20 cellular contexts compared by ENCODE assay signal in the genomic region with DNA sequence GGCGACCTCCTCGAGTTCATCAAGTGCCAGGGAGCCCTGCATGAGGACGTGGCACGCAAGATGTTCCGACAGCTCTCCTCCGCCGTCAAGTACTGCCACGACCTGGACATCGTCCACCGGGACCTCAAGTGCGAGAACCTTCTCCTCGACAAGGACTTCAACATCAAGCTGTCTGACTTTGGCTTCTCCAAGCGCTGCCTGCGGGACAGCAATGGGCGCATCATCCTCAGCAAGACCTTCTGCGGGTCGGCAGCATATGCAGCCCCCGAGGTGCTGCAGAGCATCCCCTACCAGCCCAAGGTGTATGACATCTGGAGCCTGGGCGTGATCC. TPM values are rescaled to one million over a fixed set of nuclear protein-coding genes. Genes with fewer than 3 reads are reported as not detected.
DNase-seq lines count a peak whose midpoint lies in the region; ATAC-seq, FAIRE-seq and TF ChIP-seq lines count a peak whose summit lies in the region.
"Had no signal": no experiment of that assay in that cellular context is flagged by ENCODE, and none has a peak within 500 bp of the region (broad histone marks: within the 10 kb centered on the region; RNA-seq: fewer than 3 reads in every experiment).

No MANE protein-coding gene starts in this region.

- TF ChIP-seq CTCF in bronchial epithelial cell (IDR thresholded peaks at IDR 0.05; ENCODE audit: insufficient read depth, low read length, severe bottlenecking) (no peak), nephron progenitor cell (IDR thresholded peaks at IDR 0.05) (no peak), foreskin fibroblast (IDR thresholded peaks at IDR 0.05; ENCODE audit: low read depth, low read length) (no peak)

- H3K4me3 ChIP-seq in bronchial epithelial cell (ENCODE audit: low read depth, low read length) (no peak overlapping the region), foreskin fibroblast (ENCODE audit: low read depth in 1 of 2, low read length in 2 of 2) (no peak overlapping the region)
- H3K4me3 ChIP-seq: BLaER1 had no signal

- H3K4me1 Mint-ChIP-seq in activated naive CD4-positive, alpha-beta T cell treated with anti-CD3 and anti-CD28 coated beads, Interleukin-2, amount 10 ng/mL, durations not matched to agents 7 days and 5 days = no peaks in the 10 kb centered on the region
- no peaks in the 10 kb centered on the region for H3K4me1 Mint-ChIP-seq in nephron progenitor cell
- H3K4me1 Mint-ChIP-seq: B cell; CD4-positive, CD25-positive, alpha-beta regulatory T cell had no signal

- H3K9me3 Mint-ChIP-seq in activated naive CD4-positive, alpha-beta T cell treated with anti-CD3 and anti-CD28 coated beads, Interleukin-2, amount 10 ng/mL, durations not matched to agents 7 days and 5 days = no peaks in the 10 kb centered on the region
- H3K9me3 Mint-ChIP-seq in activated naive CD4-positive, alpha-beta T cell treated with anti-CD3 and anti-CD28 coated beads, Interleukin-2, amount 50 U/mL, for 72 hours = no peaks in the 10 kb centered on the region
- H3K9me3 Mint-ChIP-seq in nephron progenitor cell = no peaks in the 10 kb centered on the region
- H3K9me3 Mint-ChIP-seq: CD4-positive, CD25-positive, alpha-beta regulatory T cell; CD8-positive, alpha-beta T cell had no signal

- H3K36me3 ChIP-seq in bronchial epithelial cell (ENCODE audit: control insufficient read depth, insufficient read depth, low read length) = peaks cover 14% of the 10 kb centered on the region

- peak overlapping the region; percentile 52 for H3K27ac Mint-ChIP-seq in activated naive CD4-positive, alpha-beta T cell treated with anti-CD3 and anti-CD28 coated beads, Interleukin-2, amount 10 ng/mL, durations not matched to agents 7 days and 5 days
- H3K27ac Mint-ChIP-seq in activated naive CD4-positive, alpha-beta T cell treated with anti-CD3 and anti-CD28 coated beads, Interleukin-2, amount 50 U/mL, for 72 hours = peak overlapping the region in 1 of 2 donors; percentile 47
- peak overlapping the region; percentile 75 for H3K27ac Mint-ChIP-seq in nephron progenitor cell
- H3K27ac Mint-ChIP-seq: B cell; CD4-positive, CD25-positive, alpha-beta regulatory T cell; CD8-positive, alpha-beta T cell had no signal

- ATAC-seq in activated naive CD4-positive, alpha-beta T cell treated with anti-CD3 and anti-CD28 coated beads, Interleukin-2, amount 50 U/mL, for 72 hours = no peak
- ATAC-seq in GM21576 (IDR thresholded peaks at IDR 0.05; ENCODE audit: unreplicated experiment) = no peak
- ATAC-seq: CD8-positive, alpha-beta T cell had no signal

- no peak overlapping the region for H3K4me3 Mint-ChIP-seq in activated naive CD4-positive, alpha-beta T cell treated with anti-CD3 and anti-CD28 coated beads, Interleukin-2, amount 10 ng/mL, durations not matched to agents 7 days and 5 days
- no peak overlapping the region for H3K4me3 Mint-ChIP-seq in nephron progenitor cell
- H3K4me3 Mint-ChIP-seq: B cell; CD4-positive, CD25-positive, alpha-beta regulatory T cell; CD8-positive, alpha-beta T cell had no signal

- H3K27me3 ChIP-seq in bronchial epithelial cell (ENCODE audit: control insufficient read depth, insufficient read depth, low read length) = no peaks in the 10 kb centered on the region
- H3K27me3 ChIP-seq: BLaER1 had no signal

- peak; percentile 52 for FAIRE-seq in bronchial epithelial cell (lab: Jason Lieb, UNC)
- FAIRE-seq: A204.1, G401.6, GM12892, GM19239 had no signal

- H3K36me3 Mint-ChIP-seq in activated naive CD4-positive, alpha-beta T cell treated with anti-CD3 and anti-CD28 coated beads, Interleukin-2, amount 10 ng/mL, durations not matched to agents 7 days and 5 days = peaks cover 16% of the 10 kb centered on the region
- peaks cover 0 to 4% of the 10 kb centered on the region in 2 donors for H3K36me3 Mint-ChIP-seq in activated naive CD4-positive, alpha-beta T cell treated with anti-CD3 and anti-CD28 coated beads, Interleukin-2, amount 50 U/mL, for 72 hours
- peaks cover 18% of the 10 kb centered on the region for H3K36me3 Mint-ChIP-seq in nephron progenitor cell (ENCODE audit: low read depth)

- CTCF ChIA-PET in activated naive CD4-positive, alpha-beta T cell treated with anti-CD3 and anti-CD28 coated beads, Interleukin-2, amount 10 ng/mL, durations not matched to agents 7 days and 5 days (lab: Charles Lee) = no interaction called here

- no peaks in the 10 kb centered on the region for H3K27me3 Mint-ChIP-seq in activated naive CD4-positive, alpha-beta T cell treated with anti-CD3 and anti-CD28 coated beads, Interleukin-2, amount 10 ng/mL, durations not matched to agents 7 days and 5 days
- peaks cover 17% of the 10 kb centered on the region for H3K27me3 Mint-ChIP-seq in nephron progenitor cell (ENCODE audit: low read depth, poor library complexity)
- H3K27me3 Mint-ChIP-seq: B cell; CD4-positive, CD25-positive, alpha-beta regulatory T cell had no signal

- DNase-seq in activated naive CD4-positive, alpha-beta T cell treated with anti-CD3 and anti-CD28 coated beads, Interleukin-2, amount 10 ng/mL, durations not matched to agents 7 days and 5 days = no peak
- no peak for DNase-seq in activated naive CD4-positive, alpha-beta T cell treated with anti-CD3 and anti-CD28 coated beads, Interleukin-2, amount 50 U/mL, for 72 hours (ENCODE audit: low spot score in 2 of 2)
- DNase-seq in bronchial epithelial cell (ENCODE audit: low read depth) (no peak), nephron progenitor cell (no peak), foreskin fibroblast (no peak)
- DNase-seq: Caco-2; CD4-positive, CD25-positive, alpha-beta regulatory T cell; CD8-positive, alpha-beta T cell; DMS153; DND-41; GOT3; HCEC 1CT had no signal

RNA-seq across cellular contexts. Expression of a gene that starts 0.5 kb away (rescaled TPM):
- not detected for total RNA-seq in activated naive CD4-positive, alpha-beta T cell treated with anti-CD3 and anti-CD28 coated beads, Interleukin-2, amount 50 U/mL, for 72 hours
- not detected in 2 replicates for total RNA-seq in bronchial epithelial cell
- total RNA-seq: B cell; Caco-2; CD4-positive, CD25-positive, alpha-beta regulatory T cell; H7 had no signal

RNA-seq across cellular contexts. Expression of a gene that starts 9.4 kb away (rescaled TPM):
- total RNA-seq in activated naive CD4-positive, alpha-beta T cell treated with anti-CD3 and anti-CD28 coated beads, Interleukin-2, amount 50 U/mL, for 72 hours = 10 to 100 TPM in 1 of 2 donors, 1 to 10 TPM in 1; 9.5 to 23.6 TPM
- total RNA-seq in bronchial epithelial cell = 50.0 and 60.7 TPM in 2 replicates

RNA-seq across cellular contexts. Expression of a gene that starts 12.8 kb away (rescaled TPM):
- 10 to 100 TPM; 16.5 to 21.5 TPM for total RNA-seq in activated naive CD4-positive, alpha-beta T cell treated with anti-CD3 and anti-CD28 coated beads, Interleukin-2, amount 50 U/mL, for 72 hours
- total RNA-seq in bronchial epithelial cell = 6.9 and 12.9 TPM in 2 replicates

RNA-seq across cellular contexts. Expression of a gene that starts 18.4 kb away (rescaled TPM):
- total RNA-seq in activated naive CD4-positive, alpha-beta T cell treated with anti-CD3 and anti-CD28 coated beads, Interleukin-2, amount 50 U/mL, for 72 hours = not detected
- not detected in 2 replicates for total RNA-seq in bronchial epithelial cell
- total RNA-seq: B cell; Caco-2; CD4-positive, CD25-positive, alpha-beta regulatory T cell; CD8-positive, alpha-beta T cell; H7 had no signal

RNA-seq across cellular contexts. Expression of a gene that starts 46.9 kb away (rescaled TPM):
- total RNA-seq in activated naive CD4-positive, alpha-beta T cell treated with anti-CD3 and anti-CD28 coated beads, Interleukin-2, amount 50 U/mL, for 72 hours = 10 to 100 TPM; 59.1 to 61.3 TPM
- 62.3 and 71.6 TPM in 2 replicates for total RNA-seq in bronchial epithelial cell
